Comparison of ENCODE assay signal across 18 cellular contexts in the genomic region with DNA sequence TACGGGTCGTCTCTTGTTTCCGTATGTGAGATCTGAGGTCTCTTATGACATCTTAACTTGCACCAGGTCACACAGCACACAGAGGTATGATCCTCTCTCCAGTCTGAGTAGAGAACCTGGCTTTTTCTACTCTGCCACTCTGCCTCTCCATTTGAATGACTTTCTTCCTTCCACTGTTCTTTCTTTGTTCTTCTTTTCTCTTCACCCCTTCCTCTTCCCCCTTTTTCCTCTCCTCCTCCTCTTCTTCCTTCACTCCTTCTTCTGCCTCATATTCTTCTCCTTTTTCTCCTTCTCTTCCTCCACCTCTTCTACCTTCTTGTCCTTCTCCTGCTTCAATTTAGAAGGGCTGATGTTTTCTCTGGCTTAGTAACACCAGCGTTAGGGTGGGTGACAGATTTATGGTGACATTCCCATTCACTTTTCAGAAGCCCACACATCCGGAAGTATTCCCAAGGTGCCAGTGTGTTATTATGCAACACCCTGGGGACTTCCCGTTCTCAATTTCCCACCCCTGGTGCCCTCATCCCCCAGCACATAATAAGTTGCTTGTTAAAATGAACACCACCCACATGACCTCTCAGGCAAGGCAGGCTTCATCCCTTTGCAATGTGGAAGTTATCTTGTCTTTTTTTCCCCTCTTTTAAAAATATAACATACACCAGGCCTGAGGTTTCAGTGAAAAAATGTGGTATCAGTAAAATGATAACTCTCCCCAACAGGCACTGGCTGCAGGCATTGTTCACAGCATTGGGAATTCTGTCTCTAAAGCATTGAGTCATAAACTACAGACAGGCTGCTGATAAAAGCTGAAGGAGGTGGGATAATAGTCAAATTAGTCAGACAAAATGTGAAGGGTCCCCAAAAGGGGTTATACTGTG.
A peak's percentile ranks its signal among the peaks of the same experiment; 100 is the strongest.
DNase-seq lines count a peak whose midpoint lies in the region; ATAC-seq, FAIRE-seq and TF ChIP-seq lines count a peak whose summit lies in the region.
"Had no signal": no experiment of that assay in that cellular context is flagged by ENCODE, and none has a peak within 500 bp of the region (broad histone marks: within the 10 kb centered on the region; RNA-seq: fewer than 3 reads in every experiment).

No MANE protein-coding gene starts in this region.

- no peak overlapping the region for H3K9ac ChIP-seq in GM23248
- H3K9ac ChIP-seq in SK-N-SH: peak overlapping the region; percentile 15; the same call in 1 of the 2 replicates
- no peak overlapping the region for H3K9ac ChIP-seq in Karpas-422 (ENCODE audit: low read length)
- no peak overlapping the region for H3K9ac ChIP-seq in HepG2 (ENCODE audit: insufficient read depth, low read depth, low read length)

- TF ChIP-seq POLR2A in HepG2 (IDR thresholded peaks at IDR 0.05; ENCODE audit: insufficient read depth in 1 of 2, low read depth in 2 of 2, low read length in 2 of 2): no peak

- WGBS in GM23248 (ENCODE audit: low coverage in 1 of 2, low lambda C conversion rate in 2 of 2, missing lambda C conversion rate in 2 of 2), 2 experiments: 54 to 55% methylated on average over 6 of the region's 6 CpGs
- 66% methylated on average over 6 of the region's 6 CpGs for WGBS in SK-N-SH (ENCODE audit: low lambda C conversion rate)
- WGBS in HepG2 (ENCODE audit: low lambda C conversion rate): 42% methylated on average over 6 of the region's 6 CpGs

- TF ChIP-seq CTCF in SK-N-SH (IDR thresholded peaks at IDR 0.05) (no peak), fibroblast of villous mesenchyme (IDR thresholded peaks at IDR 0.05; ENCODE audit: insufficient read depth, low read depth, low read length) (no peak), HepG2 (CRISPR knock-in tag; IDR thresholded peaks at IDR 0.05) (no peak)

- BruUV-seq in HepG2 (replicated peaks; lab: Mats Ljungman, UMichigan): no TSS peak

- POLR2A ChIA-PET in SK-N-SH (lab: Yijun Ruan, JAX) (no interaction called here), HepG2 (lab: Yijun Ruan, JAX) (no interaction called here)

- DNase-seq in GM23248 (peak; percentile 58), SK-N-SH (no peak), fibroblast of villous mesenchyme (ENCODE audit: low read depth) (peak; percentile 80), renal cortical epithelial cell (ENCODE audit: low read depth) (peak; percentile 27), SW480 (ENCODE audit: low spot score) (no peak), Karpas-422 (no peak), HepG2 (ENCODE audit: low spot score) (no peak)
- DNase-seq: activated effector memory CD4-positive, alpha-beta T cell treated with Interleukin-2 at 50 U/mL for 16 hours; aorta; CD4-positive, CD25-positive, alpha-beta regulatory T cell; NCI-H146; NCI-H446 treated with DMSO at 0.1 percent for 48 hours; OCI-M1; stimulated activated naive B cell treated with anti-CD40 and anti-IgM and Interleukin-4, amounts not matched to agents 10 μg/mL and 1 μg/mL and 100 μg/mL, for 72 hours; upper lobe of right lung had no signal

- no peaks in the 10 kb centered on the region for H3K27me3 ChIP-seq in GM23248 (replicated peaks; ENCODE audit: insufficient read depth)
- H3K27me3 ChIP-seq in SK-N-SH (ENCODE audit: insufficient read depth): no peaks in the 10 kb centered on the region
- H3K27me3 ChIP-seq in Karpas-422 (ENCODE audit: low read length): no peaks in the 10 kb centered on the region
- 0 out of 5 replicates have a peak, but pooled peaks cover 0 to 3% of the 10 kb centered on the region in 2 experiments for H3K27me3 ChIP-seq in HepG2 (ENCODE audit: control insufficient read depth in 1 of 2, insufficient read depth in 2 of 2, low read length in 2 of 2)
- H3K27me3 ChIP-seq: upper lobe of right lung had no signal

- FAIRE-seq in HepG2 (lab: Jason Lieb, UNC): no peak

- H3K9me3 ChIP-seq in GM23248 (ENCODE audit: low read depth) (no peaks in the 10 kb centered on the region), SK-N-SH (no peaks in the 10 kb centered on the region), Karpas-422 (ENCODE audit: low read length) (no peaks in the 10 kb centered on the region), HepG2 (ENCODE audit: low read length) (no peaks in the 10 kb centered on the region)
- H3K9me3 ChIP-seq: upper lobe of right lung had no signal

- H3F3A ChIP-seq in GM23248 (ENCODE audit: insufficient read depth) (peaks cover 64% of the 10 kb centered on the region), SK-N-SH (replicated peaks; ENCODE audit: insufficient read depth) (peaks cover 70% of the 10 kb centered on the region)

- ATAC-seq in HepG2: no peak
- ATAC-seq: esophagus mucosa; stimulated activated naive B cell treated with anti-CD40 and anti-IgM and Interleukin-4, amounts not matched to agents 10 μg/mL and 1 μg/mL and 100 μg/mL, for 72 hours; upper lobe of right lung had no signal

- no peak overlapping the region for H3K4me3 ChIP-seq in GM23248
- no peak overlapping the region for H3K4me3 ChIP-seq in SK-N-SH (ENCODE audit: low read depth in 2 of 2, low read length in 1 of 2)
- H3K4me3 ChIP-seq in fibroblast of villous mesenchyme (ENCODE audit: low read depth, low read length): no peak overlapping the region
- H3K4me3 ChIP-seq in Karpas-422 (ENCODE audit: low read length): no peak overlapping the region
- H3K4me3 ChIP-seq in HepG2 (replicated peaks in 1 of 3; ENCODE audit: insufficient read depth in 1 of 3, low read depth in 2 of 3, low read length in 3 of 3): no peak overlapping the region
- H3K4me3 ChIP-seq: lung, upper lobe of right lung had no signal

- TF ChIP-seq EP300 in SK-N-SH (IDR thresholded peaks at IDR 0.05; ENCODE audit: borderline replicate concordance in 1 of 2, low read depth in 1 of 2, low read length in 1 of 2) (0 out of 4 replicates have a peak, but pooled peaks of 1 of the 2 experiments have one; percentile 27), HepG2 (IDR thresholded peaks at IDR 0.05; ENCODE audit: low read depth in 2 of 2, low read length in 2 of 2) (no peak), HepG2 (CRISPR knock-in tag; IDR thresholded peaks at IDR 0.05; ENCODE audit: borderline replicate concordance) (no peak)

- H2AFZ ChIP-seq in GM23248: no peak overlapping the region
- no peak overlapping the region for H2AFZ ChIP-seq in SK-N-SH (ENCODE audit: low read depth)
- no peak overlapping the region for H2AFZ ChIP-seq in Karpas-422 (ENCODE audit: low read length)
- H2AFZ ChIP-seq in HepG2 (ENCODE audit: low read length): no peak overlapping the region

- peak overlapping the region; percentile 43; the same call in 1 of the 2 replicates for H3K27ac ChIP-seq in GM23248
- H3K27ac ChIP-seq in SK-N-SH (ENCODE audit: low read depth in 2 of 2, low read length in 1 of 2): peak overlapping the region in 1 of 2 experiments; percentile 83; a peak in 2 of 4 replicates
- no peak overlapping the region for H3K27ac ChIP-seq in Karpas-422 (ENCODE audit: low read length)
- no peak overlapping the region for H3K27ac ChIP-seq in HepG2 (ENCODE audit: extremely low read length, insufficient read depth, low read length)
- H3K27ac ChIP-seq: upper lobe of right lung, VCaP had no signal

- in situ Hi-C loops in GM23248 (cut with MboI) (no loop called here), HepG2 (cut with HindIII; ENCODE audit: extremely low pct_ligation_motif_present, low pct_unique_long_range_greater_than_20kb) (no loop called here)

- H3K79me2 ChIP-seq in GM23248 (ENCODE audit: insufficient read depth): no peaks in the 10 kb centered on the region
- peaks cover 39% of the 10 kb centered on the region; the same call in 1 of the 2 replicates for H3K79me2 ChIP-seq in SK-N-SH (ENCODE audit: insufficient read depth)
- H3K79me2 ChIP-seq in Karpas-422 (ENCODE audit: low read length): no peaks in the 10 kb centered on the region
- H3K79me2 ChIP-seq in HepG2 (ENCODE audit: insufficient read depth, low read length): no peaks in the 10 kb centered on the region

- H3K9me2 ChIP-seq in GM23248 (ENCODE audit: insufficient read depth): no peaks in the 10 kb centered on the region
- H3K9me2 ChIP-seq in SK-N-SH: no peaks in the 10 kb centered on the region
- H3K9me2 ChIP-seq in Karpas-422 (replicated peaks; ENCODE audit: insufficient read depth, low read length): no peaks in the 10 kb centered on the region

- CTCF ChIA-PET in SK-N-SH (lab: Yijun Ruan, JAX): no interaction called here
- CTCF ChIA-PET in HepG2 (lab: Yijun Ruan, JAX; ENCODE audit: low intra/inter-chr PET ratio, low total read pairs): no interaction called here

- no peaks in the 10 kb centered on the region for H4K20me1 ChIP-seq in GM23248 (ENCODE audit: insufficient read depth)
- no peaks in the 10 kb centered on the region for H4K20me1 ChIP-seq in SK-N-SH (ENCODE audit: insufficient read depth)
- no peaks in the 10 kb centered on the region for H4K20me1 ChIP-seq in Karpas-422 (ENCODE audit: insufficient read depth, low read depth, low read length)
- no peaks in the 10 kb centered on the region for H4K20me1 ChIP-seq in HepG2 (ENCODE audit: insufficient read depth, low read length)

- H3K4me1 ChIP-seq in GM23248 (ENCODE audit: insufficient read depth) (peaks cover 39% of the 10 kb centered on the region), SK-N-SH (ENCODE audit: control insufficient read depth in 1 of 2, insufficient read depth in 2 of 2, low read depth in 1 of 2, low read length in 1 of 2) (peaks cover 0 to 48% of the 10 kb centered on the region in 2 experiments; a peak in 1 of 4 replicates), Karpas-422 (ENCODE audit: low read length) (no peaks in the 10 kb centered on the region; the same call in 1 of the 2 replicates), HepG2 (ENCODE audit: insufficient read depth, low read length) (no peaks in the 10 kb centered on the region)
- H3K4me1 ChIP-seq: upper lobe of right lung had no signal

- TF ChIP-seq RAD21 in SK-N-SH (IDR thresholded peaks at IDR 0.05; ENCODE audit: low read length): no peak
- no peak for TF ChIP-seq RAD21 in HepG2 (CRISPR knock-in tag; IDR thresholded peaks at IDR 0.05)

- H3K4me2 ChIP-seq in GM23248 (ENCODE audit: unreplicated experiment) (peak overlapping the region; percentile 19), SK-N-SH (peak overlapping the region; percentile 32), Karpas-422 (ENCODE audit: low read depth, low read length, poor library complexity, severe bottlenecking) (no peak overlapping the region), HepG2 (ENCODE audit: low read depth, low read length) (no peak overlapping the region)

- H3K36me3 ChIP-seq in GM23248 (ENCODE audit: low read depth) (peaks cover 26% of the 10 kb centered on the region), SK-N-SH (replicated peaks in 1 of 2; ENCODE audit: control insufficient read depth in 1 of 2, insufficient read depth in 2 of 2, low read length in 1 of 2) (peaks cover 30 to 68% of the 10 kb centered on the region in 2 experiments), Karpas-422 (ENCODE audit: insufficient read depth, low read length) (no peaks in the 10 kb centered on the region), HepG2 (replicated peaks in 1 of 2; ENCODE audit: control insufficient read depth in 1 of 2, insufficient read depth in 2 of 2, low read length in 2 of 2) (no peaks in the 10 kb centered on the region)
- H3K36me3 ChIP-seq: upper lobe of right lung had no signal

- intact Hi-C loops in HepG2 (cut with micrococcal nuclease; ENCODE audit: unreplicated experiment): no loop called here

TF ChIP-seq in SK-N-SH, 30 proteins besides CTCF, POLR2A, EP300 and RAD21 (continues in another document):
- TF ChIP-seq YY1 (IDR thresholded peaks at IDR 0.05; ENCODE audit: low read depth): no peak

Comparison
In these comparisons a context has a peak if more than half of its experiments do, and no peak if none do; other contexts are left out.
1. DNase-seq: peak in GM23248 (single experiment), fibroblast of villous mesenchyme (single experiment) and renal cortical epithelial cell (single experiment); none in SK-N-SH (single experiment), SW480 (single experiment), Karpas-422 (single experiment) and HepG2 (single experiment).
2. H3K4me2 ChIP-seq: peak in GM23248 (single experiment) and SK-N-SH (single experiment); none in Karpas-422 (single experiment) and HepG2 (single experiment).